ENCODE assay signal across 23 cellular contexts in genomic region chr3:194988495-194989165, GRCh38.
"Had no signal": no experiment of that assay in that cellular context is flagged by ENCODE, and none has a peak within 500 bp of the region (broad histone marks: within the 10 kb centered on the region; RNA-seq: fewer than 3 reads in every experiment).

No MANE protein-coding gene starts in this region.

- DNase-seq: activated CD4-positive, alpha-beta T cell treated with anti-CD3 and anti-CD28 coated beads, Interleukin-2, amount 50 U/mL, for 1 hour; activated CD4-positive, CD25-positive, alpha-beta regulatory T cell treated with anti-CD3 and anti-CD28 coated beads, Interleukin-2, amount 50 U/mL, for 72 hours; activated effector memory CD4-positive, alpha-beta T cell treated with anti-CD3 and anti-CD28 coated beads, Interleukin-2, amount 50 U/mL, for 16 hours; activated naive CD4-positive, alpha-beta T cell treated with anti-CD3 and anti-CD28 coated beads, Interleukin-2, amount 10 ng/mL, durations not matched to agents 7 days and 5 days; dorsolateral prefrontal cortex; effector memory CD8-positive, alpha-beta T cell; glutamatergic neuron; immature natural killer cell; kidney glomerular epithelial cell; midbrain; ovary; psoas muscle; right cardiac atrium; stimulated activated CD4-positive, alpha-beta T cell treated with anti-CD3 and anti-CD28 coated beads, Interleukin-4, amount 100 ng/mL, for 24 hours; substantia nigra had no signal

- H3K36me3 ChIP-seq: esophagus muscularis mucosa, ovary, tibial artery had no signal

- ATAC-seq: effector memory CD8-positive, alpha-beta T cell; psoas muscle; right cardiac atrium had no signal

- H3K27ac ChIP-seq: dorsolateral prefrontal cortex, esophagus muscularis mucosa, hepatocyte, ovary, psoas muscle, tibial artery, VCaP had no signal

- H3K27ac Mint-ChIP-seq: activated naive CD4-positive, alpha-beta T cell treated with anti-CD3 and anti-CD28 coated beads, Interleukin-2, amount 10 ng/mL, durations not matched to agents 7 days and 5 days; effector memory CD8-positive, alpha-beta T cell; natural killer cell treated with Interleukin-12 subunit alpha and Interleukin-12 subunit beta and Interleukin-15 and Interleukin-18, amount 100 ng/mL, for 72 hours; stimulated activated naive CD8-positive, alpha-beta T cell treated with anti-CD3 and anti-CD28 coated beads, Interleukin-15, Interleukin-2, amounts not matched to agents 100 ng/mL and 50 ng/mL, for 24 hours; T-helper 2 cell treated with Interferon-gamma antibody and Interleukin-4, amounts not matched to agents 5 μg/mL and 100 μg/mL, for 36 hours had no signal

- H3K9me3 ChIP-seq: esophagus muscularis mucosa, ovary, psoas muscle, tibial artery had no signal

- H3K4me1 Mint-ChIP-seq: activated naive CD4-positive, alpha-beta T cell treated with anti-CD3 and anti-CD28 coated beads, Interleukin-2, amount 10 ng/mL, durations not matched to agents 7 days and 5 days; central memory CD8-positive, alpha-beta T cell; immature natural killer cell had no signal

- H3K36me3 Mint-ChIP-seq: activated naive CD4-positive, alpha-beta T cell treated with anti-CD3 and anti-CD28 coated beads, Interleukin-2, amount 10 ng/mL, durations not matched to agents 7 days and 5 days; immature natural killer cell; natural killer cell treated with Interleukin-12 subunit alpha and Interleukin-12 subunit beta and Interleukin-15 and Interleukin-18, amount 100 ng/mL, for 72 hours had no signal

- H3K27me3 ChIP-seq: hepatocyte, ovary had no signal

- H3K9me3 Mint-ChIP-seq: activated naive CD4-positive, alpha-beta T cell treated with anti-CD3 and anti-CD28 coated beads, Interleukin-2, amount 10 ng/mL, durations not matched to agents 7 days and 5 days; central memory CD8-positive, alpha-beta T cell; effector memory CD8-positive, alpha-beta T cell; immature natural killer cell; natural killer cell treated with Interleukin-12 subunit alpha and Interleukin-12 subunit beta and Interleukin-15 and Interleukin-18, amount 100 ng/mL, for 72 hours; stimulated activated naive CD8-positive, alpha-beta T cell treated with anti-CD3 and anti-CD28 coated beads, Interleukin-15, Interleukin-2, amounts not matched to agents 100 ng/mL and 50 ng/mL, for 24 hours; T-helper 2 cell treated with Interferon-gamma antibody and Interleukin-4, amounts not matched to agents 5 μg/mL and 100 μg/mL, for 36 hours had no signal

- H3K4me3 ChIP-seq: dorsolateral prefrontal cortex, esophagus muscularis mucosa, hepatocyte, ovary, psoas muscle, tibial artery had no signal

- H3K4me3 Mint-ChIP-seq: activated naive CD4-positive, alpha-beta T cell treated with anti-CD3 and anti-CD28 coated beads, Interleukin-2, amount 10 ng/mL, durations not matched to agents 7 days and 5 days; central memory CD8-positive, alpha-beta T cell; effector memory CD8-positive, alpha-beta T cell; immature natural killer cell; natural killer cell treated with Interleukin-12 subunit alpha and Interleukin-12 subunit beta and Interleukin-15 and Interleukin-18, amount 100 ng/mL, for 72 hours; stimulated activated naive CD8-positive, alpha-beta T cell treated with anti-CD3 and anti-CD28 coated beads, Interleukin-15, Interleukin-2, amounts not matched to agents 100 ng/mL and 50 ng/mL, for 24 hours; T-helper 2 cell treated with Interferon-gamma antibody and Interleukin-4, amounts not matched to agents 5 μg/mL and 100 μg/mL, for 36 hours had no signal
